ENCODE assay signal across 1 cellular context in genomic region chr22:20963201-20964052, GRCh38.
TF ChIP-seq lines count a peak whose summit lies in the region.

No MANE protein-coding gene starts in this region.

TF ChIP-seq in HepG2, 621 proteins besides CTCF, POLR2A, EP300 and RAD21 (continued from another document):
- TF ChIP-seq UBTF (CRISPR knock-in tag; IDR thresholded peaks at IDR 0.05) (peak; percentile 90), MTA1 (CRISPR knock-in tag; IDR thresholded peaks at IDR 0.05; ENCODE audit: borderline replicate concordance) (peak; percentile 96; the same call in 1 of the 2 replicates), ZNF281 (CRISPR knock-in tag; IDR thresholded peaks at IDR 0.05; ENCODE audit: borderline replicate concordance) (no peak), AKAP8 (CRISPR knock-in tag; IDR thresholded peaks at IDR 0.05) (no peak), ONECUT2 (CRISPR knock-in tag; IDR thresholded peaks at IDR 0.05) (no peak), ZBTB2 (CRISPR knock-in tag; IDR thresholded peaks at IDR 0.05; ENCODE audit: low read depth) (no peak), ERF (CRISPR knock-in tag; IDR thresholded peaks at IDR 0.05) (0 out of 2 replicates have a peak, but pooled peaks have one; percentile 80), MXD3 (CRISPR knock-in tag; IDR thresholded peaks at IDR 0.05) (no peak), REPIN1 (CRISPR knock-in tag; IDR thresholded peaks at IDR 0.05; ENCODE audit: borderline replicate concordance, low read depth) (peak; percentile 61; the same call in 1 of the 2 replicates), ZSCAN25 (CRISPR knock-in tag; IDR thresholded peaks at IDR 0.05) (peak; percentile 67; the same call in 1 of the 2 replicates), ZIK1 (CRISPR knock-in tag; IDR thresholded peaks at IDR 0.05; ENCODE audit: borderline replicate concordance, low read depth) (peak; percentile 64; the same call in 1 of the 2 replicates), PHF21A (CRISPR knock-in tag; IDR thresholded peaks at IDR 0.05) (peak; percentile 62; the same call in 1 of the 2 replicates), CBX2 (IDR thresholded peaks at IDR 0.05; ENCODE audit: low read depth, low read length) (no peak), CBX2 (CRISPR knock-in tag; IDR thresholded peaks at IDR 0.05; ENCODE audit: low read depth) (no peak), NBN (conservative IDR thresholded peaks at IDR 0.05) (no peak), ZNF441 (CRISPR knock-in tag; IDR thresholded peaks at IDR 0.05; ENCODE audit: borderline replicate concordance) (peak; percentile 28; the same call in 1 of the 2 replicates), DR1 (CRISPR knock-in tag; IDR thresholded peaks at IDR 0.05) (peak; percentile 68; the same call in 1 of the 2 replicates), ZNF18 (CRISPR knock-in tag; IDR thresholded peaks at IDR 0.05; ENCODE audit: insufficient replicate concordance) (no peak), MIER2 (CRISPR knock-in tag; IDR thresholded peaks at IDR 0.05) (0 out of 2 replicates have a peak, but pooled peaks have one; percentile 27), TEF (CRISPR knock-in tag; IDR thresholded peaks at IDR 0.05) (no peak), ZBTB20 (CRISPR knock-in tag; IDR thresholded peaks at IDR 0.05; ENCODE audit: borderline replicate concordance, low read depth) (no peak), ZNF12 (CRISPR knock-in tag; IDR thresholded peaks at IDR 0.05) (peak; percentile 29; the same call in 1 of the 2 replicates), SETDB1 (CRISPR knock-in tag; IDR thresholded peaks at IDR 0.05; ENCODE audit: borderline replicate concordance) (no peak), ZNF788 (CRISPR knock-in tag; IDR thresholded peaks at IDR 0.05; ENCODE audit: borderline replicate concordance) (peak; percentile 40; the same call in 1 of the 2 replicates), IKZF4 (CRISPR knock-in tag; IDR thresholded peaks at IDR 0.05; ENCODE audit: borderline replicate concordance, low read depth, not compliant biosample characterization) (no peak), BCL3 (CRISPR knock-in tag; IDR thresholded peaks at IDR 0.05) (no peak), ZNF83 (CRISPR knock-in tag; IDR thresholded peaks at IDR 0.05; ENCODE audit: borderline replicate concordance) (no peak), SOX13 (IDR thresholded peaks at IDR 0.05) (no peak), SOX13 (CRISPR knock-in tag; conservative IDR thresholded peaks at IDR 0.05 in 1 of 2, IDR thresholded peaks at IDR 0.05 in 1 of 2) (peak in 1 of 2 experiments; percentile 70; a peak in 2 of 4 replicates), XRCC5 (optimal IDR thresholded peaks at IDR 0.05; ENCODE audit: low read length) (peak; percentile 72), BCL6 (CRISPR knock-in tag; IDR thresholded peaks at IDR 0.05) (peak; percentile 49; the same call in 1 of the 2 replicates), ZBTB40 (IDR thresholded peaks at IDR 0.05) (no peak), ZBTB40 (CRISPR knock-in tag; IDR thresholded peaks at IDR 0.05) (0 out of 2 replicates have a peak, but pooled peaks have one; percentile 13)
